In the genomic region with DNA sequence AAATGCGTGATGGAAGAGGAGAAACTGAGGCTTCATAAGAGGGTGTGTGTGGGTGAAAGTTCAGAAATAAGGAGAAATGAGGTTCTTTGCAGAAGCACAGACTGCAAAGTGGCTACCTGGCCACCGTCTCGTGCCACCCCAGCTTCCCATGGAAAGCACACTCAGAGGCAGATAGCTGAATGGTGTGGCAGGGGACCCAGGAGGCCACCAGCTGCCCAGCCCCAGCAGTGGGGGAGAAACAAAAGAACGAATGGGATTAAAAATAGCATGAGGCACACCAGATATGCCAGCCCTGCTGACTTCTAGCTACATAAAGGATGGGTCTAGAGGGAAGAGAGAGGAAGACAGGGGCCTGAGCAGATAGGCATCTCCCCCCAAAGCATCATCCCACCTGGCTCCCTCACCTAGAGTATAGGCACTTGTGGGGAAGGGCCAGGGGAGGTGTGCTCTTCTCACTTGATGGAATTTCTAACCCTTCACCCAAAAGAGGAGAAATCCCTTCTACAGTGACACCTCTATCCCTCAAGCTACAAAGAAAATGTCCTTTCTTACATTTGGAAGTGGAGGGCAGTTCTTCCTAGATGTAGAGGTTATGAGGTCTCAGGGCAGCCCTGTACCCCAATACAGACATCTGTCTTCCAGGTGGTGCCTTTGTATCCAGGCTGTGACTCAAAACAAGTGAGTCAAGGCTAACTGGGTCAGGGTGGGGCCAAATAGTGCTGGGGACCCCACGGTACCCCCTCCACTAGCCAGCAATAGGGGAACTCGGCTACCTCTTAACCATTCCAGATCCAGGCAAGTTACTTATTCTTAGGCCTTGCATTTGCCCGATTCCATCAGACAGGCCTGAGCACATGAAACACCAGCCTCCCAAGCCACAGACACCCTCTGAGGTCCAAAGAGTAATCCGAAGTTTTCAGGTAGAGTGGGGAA, we compare ENCODE assay signal across 8 cellular contexts. TPM values are rescaled to one million over a fixed set of nuclear protein-coding genes. Genes with fewer than 3 reads are reported as not detected.
DNase-seq lines count a peak whose midpoint lies in the region; ATAC-seq, FAIRE-seq and TF ChIP-seq lines count a peak whose summit lies in the region.

No MANE protein-coding gene starts in this region.

- CTCF ChIA-PET in IMR-90 (lab: Yijun Ruan, JAX) = interaction anchor here (1.0 to 1.1 kb wide), 2 partner anchors 18 to 20 kb away, joined by 3 to 4 read pairs; a partner anchor contains a TSS
- CTCF ChIA-PET in GM12878 (lab: Yijun Ruan, JAX) = interaction anchor here (0.6 to 1.9 kb wide), 5 partner anchors 19 to 144 kb away, joined by 3 to 16 read pairs (median 4); a partner anchor contains a TSS

- H2AFZ ChIP-seq in IMR-90 (replicated peaks; ENCODE audit: low read length, poor library complexity) = peak overlapping the region; percentile 79
- H2AFZ ChIP-seq in GM12878 (ENCODE audit: control insufficient read depth, low read depth, low read length) = no peak overlapping the region

- peak overlapping the region; percentile 87 for H3K4me3 Mint-ChIP-seq in memory B cell

- H3K36me3 ChIP-seq in IMR-90 (ENCODE audit: control insufficient read depth, insufficient read depth, low read length) (peaks cover 16% of the 10 kb centered on the region), GM12878 (ENCODE audit: control insufficient read depth in 2 of 2, insufficient read depth in 2 of 2, low read length in 1 of 2) (peaks cover 16 to 21% of the 10 kb centered on the region in 2 experiments; a peak in 3 of 4 replicates), aorta (ENCODE audit: control insufficient read depth in 1 of 2, insufficient read depth in 2 of 2, low read length in 1 of 2) (peaks cover 2 to 7% of the 10 kb centered on the region in 2 donors)

- H4K20me1 ChIP-seq in IMR-90 (ENCODE audit: insufficient read depth, low read length) (0 out of 2 replicates have a peak, but pooled peaks cover 11% of the 10 kb centered on the region), GM12878 (ENCODE audit: control insufficient read depth, insufficient read depth) (no peaks in the 10 kb centered on the region)

- H3K9me3 Mint-ChIP-seq in memory B cell = no peaks in the 10 kb centered on the region

- peaks cover 16 to 69% of the 10 kb centered on the region in 2 experiments for H3K79me1 ChIP-seq in IMR-90 (ENCODE audit: low read depth in 1 of 2, low read length in 2 of 2)

- H2BK20ac ChIP-seq in IMR-90 (ENCODE audit: low read depth, low read length) = peak overlapping the region; percentile 74

- H3K27me3 Mint-ChIP-seq in memory B cell = no peaks in the 10 kb centered on the region

- WGBS in IMR-90 (ENCODE audit: extremely low coverage in 2 of 2, insufficient read length in 1 of 2), 2 experiments = 11% methylated on average over 1 of the region's 8 CpGs; no CpG with 5 or more reads in 1 of the 2 experiments
- 0% methylated on average over 8 of the region's 8 CpGs for WGBS in GM12878 (ENCODE audit: insufficient coverage, insufficient replicate concordance, low lambda C conversion rate, missing lambda C conversion rate)
- WGBS in aorta, 2 donors = 2% methylated on average over 8 of the region's 8 CpGs

- BruUV-seq in IMR-90 (replicated peaks; lab: Mats Ljungman, UMichigan) (no TSS peak), GM12878 (replicated peaks; lab: Mats Ljungman, UMichigan) (no TSS peak)

- H2AK5ac ChIP-seq in IMR-90 (ENCODE audit: low read depth, low read length) = peak overlapping the region; percentile 83

- peak overlapping the region; percentile 90 for H4K5ac ChIP-seq in IMR-90 (ENCODE audit: low read depth, low read length)

- H3K56ac ChIP-seq in IMR-90 (ENCODE audit: extremely low read depth, insufficient read depth, low read length) = peak overlapping the region; percentile 92

- peaks cover 81% of the 10 kb centered on the region for H3K79me2 ChIP-seq in GM12878 (ENCODE audit: control insufficient read depth, insufficient read depth, low read length)

- SMC1A ChIA-PET in GM12878 (lab: Charles Lee; ENCODE audit: uncharacterized antibody, unreplicated experiment) = interaction anchor here (0.5 to 3.5 kb wide), 4 partner anchors 8 to 142 kb away, joined by 3 to 20 read pairs (median 9); a partner anchor contains a TSS

- TF ChIP-seq CTCF in IMR-90 (conservative IDR thresholded peaks at IDR 0.05; ENCODE audit: low read depth, low read length) = no peak
- no peak for TF ChIP-seq CTCF in GM12878 (IDR thresholded peaks at IDR 0.05 in 2 of 3, conservative IDR thresholded peaks at IDR 0.05 in 1 of 3; ENCODE audit: control insufficient read depth in 2 of 3, extremely low read depth in 1 of 3, insufficient read depth in 1 of 3, low read depth in 3 of 3, low read length in 3 of 3)

- H3K36me3 Mint-ChIP-seq in memory B cell = peaks cover 21% of the 10 kb centered on the region

- no peak for TF ChIP-seq EP300 in GM12878 (IDR thresholded peaks at IDR 0.05; ENCODE audit: borderline replicate concordance in 1 of 2, control insufficient read depth in 1 of 2, low read depth in 2 of 2, low read length in 2 of 2)

- H3K9me3 ChIP-seq in IMR-90 (ENCODE audit: control insufficient read depth, insufficient read depth, low read length) (no peaks in the 10 kb centered on the region), GM12878 (replicated peaks; ENCODE audit: control insufficient read depth, insufficient read depth, low read length) (no peaks in the 10 kb centered on the region), aorta (ENCODE audit: control insufficient read depth, low read length) (no peaks in the 10 kb centered on the region)

- H2BK15ac ChIP-seq in IMR-90 (ENCODE audit: low read depth, low read length) = peak overlapping the region; percentile 97

- H3K4me3 ChIP-seq in IMR-90 (ENCODE audit: insufficient read depth, low read depth, low read length) (peak overlapping the region; percentile 34), GM12878 (peak overlapping the region; percentile 99), aorta (ENCODE audit: low read length in 2 of 2) (peak overlapping the region; percentile 15 to 61)

- peak overlapping the region; percentile 99 for H3K14ac ChIP-seq in IMR-90 (replicated peaks; ENCODE audit: low read depth, low read length)

- RAD21 ChIA-PET in GM12878 (lab: Charles Lee; ENCODE audit: unreplicated experiment) = interaction anchor here (1.0 to 2.2 kb wide), 2 partner anchors 21 to 58 kb away, joined by 4 to 12 read pairs; a partner anchor contains a TSS

- peak overlapping the region; percentile 93 to 96 for H4K8ac ChIP-seq in IMR-90 (ENCODE audit: low read depth in 2 of 2, low read length in 2 of 2)

- H3K9ac ChIP-seq in IMR-90 (ENCODE audit: low read depth, low read length) (peak overlapping the region; percentile 78), GM12878 (ENCODE audit: control insufficient read depth, insufficient read depth, low read length) (peak overlapping the region; percentile 98)

- H3K27ac ChIP-seq in IMR-90 (ENCODE audit: insufficient read depth, low read length) (peak overlapping the region; percentile 95), GM12878 (ENCODE audit: control insufficient read depth, insufficient read depth) (peak overlapping the region; percentile 99), aorta (ENCODE audit: low read depth in 1 of 2, low read length in 2 of 2) (peak overlapping the region; percentile 69 to 96)

- peak overlapping the region; percentile 99 for H4K91ac ChIP-seq in IMR-90 (ENCODE audit: insufficient read depth, low read depth, low read length)

- peak overlapping the region; percentile 93 for H3K4me2 ChIP-seq in IMR-90 (ENCODE audit: low read depth, low read length)
- H3K4me2 ChIP-seq in GM12878 (ENCODE audit: control insufficient read depth, insufficient read depth) = peak overlapping the region; percentile 99

- TF ChIP-seq POLR2A in IMR-90 (IDR thresholded peaks at IDR 0.05; ENCODE audit: low read depth, low read length) (no peak), GM12878 (IDR thresholded peaks at IDR 0.05; ENCODE audit: low read depth, low read length) (peak; percentile 19; the same call in 1 of the 2 replicates)

- dilution Hi-C loops in IMR-90 (cut with HindIII; ENCODE audit: low sequenced_read_pairs, unreplicated experiment) = no loop called here

- H3K27me3 ChIP-seq in IMR-90 (ENCODE audit: control insufficient read depth, insufficient read depth, low read length) (no peaks in the 10 kb centered on the region), GM12878 (replicated peaks in 1 of 2; ENCODE audit: control insufficient read depth in 2 of 2, insufficient read depth in 2 of 2, low read length in 1 of 2) (no peaks in the 10 kb centered on the region), aorta (ENCODE audit: control insufficient read depth in 1 of 2, insufficient read depth in 2 of 2, low read length in 1 of 2) (no peaks in the 10 kb centered on the region)

- in situ Hi-C loops in IMR-90 (cut with MboI; ENCODE audit: low sequenced_read_pairs) (no loop called here), GM12878 (cut with MboI) (no loop called here)

- H2BK5ac ChIP-seq in IMR-90 (ENCODE audit: low read depth, low read length, poor library complexity, severe bottlenecking) = peak overlapping the region; percentile 98

- POLR2A ChIA-PET in IMR-90 (lab: Charles Lee; ENCODE audit: unreplicated experiment) (no interaction called here), GM12878 (lab: Charles Lee) (interaction anchor here (0.5 to 1.0 kb wide), 6 partner anchors 20 to 1213 kb away, joined by 3 to 7 read pairs (median 3); a partner anchor contains a TSS)

- H2AK9ac ChIP-seq in IMR-90 (replicated peaks; ENCODE audit: low read depth, low read length, poor library complexity) = peak overlapping the region; percentile 100

- peak overlapping the region; percentile 74 for H3K18ac ChIP-seq in IMR-90 (ENCODE audit: low read depth, low read length)

- no peak for FAIRE-seq in GM12878 (lab: Jason Lieb, UNC)

- peaks cover 34% of the 10 kb centered on the region for H3K4me1 ChIP-seq in IMR-90 (ENCODE audit: control insufficient read depth, insufficient read depth, low read length)
- H3K4me1 ChIP-seq in GM12878 (ENCODE audit: control insufficient read depth, insufficient read depth, low read length) = peaks cover 20% of the 10 kb centered on the region
- H3K4me1 ChIP-seq in aorta (ENCODE audit: control insufficient read depth in 1 of 2, insufficient read depth in 2 of 2, low read length in 2 of 2) = no peaks in the 10 kb centered on the region

- peak overlapping the region; percentile 97 for H3K23ac ChIP-seq in IMR-90 (ENCODE audit: low read depth, low read length)

- peaks cover 47% of the 10 kb centered on the region for H3K4me1 Mint-ChIP-seq in memory B cell

- intact Hi-C loops in IMR-90 (cut with micrococcal nuclease) = no loop called here
- intact Hi-C loops in GM12878 (cut with micrococcal nuclease; ENCODE audit: unreplicated experiment) = loop anchor here (10.0 kb wide), 1 partner anchor 243 kb away; a partner anchor contains a TSS
- intact Hi-C loops in aorta (cut with DNase I) = no loop called here

- peak overlapping the region; percentile 95 for H2BK120ac ChIP-seq in IMR-90 (ENCODE audit: low read depth, low read length)

- H3K4ac ChIP-seq in IMR-90 (ENCODE audit: low read depth, low read length) = peak overlapping the region; percentile 98

- peak overlapping the region; percentile 89 for H3K27ac Mint-ChIP-seq in memory B cell

- peak; percentile 38 for DNase-seq in A172 (ENCODE audit: low spot score)
- no peak for DNase-seq in IMR-90
- DNase-seq in GM12878 (ENCODE audit: low read depth, low spot score) = no peak
- no peak for DNase-seq in memory B cell (ENCODE audit: low spot score in 2 of 2)
- peak in 1 of 2 donors; percentile 36 for DNase-seq in aorta
- no peak for DNase-seq in cortex of kidney (lab: John Stamatoyannopoulos, UW)
- DNase-seq in DMS114 treated with DMSO at 0.1 percent for 48 hours (lab: John Stamatoyannopoulos, UW; ENCODE audit: unreplicated experiment) = no peak

- ATAC-seq in IMR-90 (ENCODE audit: low read depth) (no peak), GM12878 (no peak), memory B cell (ENCODE audit: low read depth) (no peak), aorta (ENCODE audit: low FRiP score) (no peak), HG02610 (IDR thresholded peaks at IDR 0.05; ENCODE audit: unreplicated experiment) (no peak)

- TF ChIP-seq RAD21 in IMR-90 (IDR thresholded peaks at IDR 0.05; ENCODE audit: low read length) (no peak), GM12878 (IDR thresholded peaks at IDR 0.05; ENCODE audit: insufficient read depth, low read depth, low read length) (no peak)

- peaks cover 25% of the 10 kb centered on the region; the same call in 1 of the 2 replicates for H3K9me1 ChIP-seq in IMR-90 (ENCODE audit: insufficient read depth, low read length)

RNA-seq across cellular contexts. Expression of a gene that starts 3.5 kb away (rescaled TPM):
- 430 and 446 TPM in 2 replicates for total RNA-seq in A172 (2014; rRNA removed; shearing (Covaris generic))
- total RNA-seq in IMR-90 (2012; rRNA removed) = 94.6 and 145 TPM in 2 replicates
- 102 and 123 TPM in 2 replicates for polyA plus RNA-seq in IMR-90 (2012; rRNA removed)
- 53.9 and 99.5 TPM in 2 replicates for polyA plus RNA-seq in IMR-90 (2012; cell fraction: cytosol; rRNA removed)
- 55.8 and 80.7 TPM in 2 replicates for polyA plus RNA-seq in IMR-90 (2012; cell fraction: nucleus; rRNA removed; ENCODE audit: low replicate concordance)
- 39.3 and 39.8 TPM in 2 replicates for total RNA-seq in GM12878 (2013; cell fraction: nucleolus; rRNA removed)
- 237 and 258 TPM in 2 replicates for total RNA-seq in GM12878 (2014; rRNA removed)
- 267 and 277 TPM in 2 replicates for total RNA-seq in GM12878 (2014; rRNA removed; fragmentation: Illumina TruSeq; extraction: Trizol)
- 261 and 271 TPM in 2 replicates for total RNA-seq in GM12878 (2021)
- polyA plus RNA-seq in GM12878 (2011; ENCODE audit: low read depth) = 91.5 TPM
- polyA plus RNA-seq in GM12878 (2011; rRNA removed) = 200 and 203 TPM in 2 replicates
- polyA plus RNA-seq in GM12878 (2011; cell fraction: cytosol; rRNA removed) = 144 and 155 TPM in 2 replicates
- polyA plus RNA-seq in GM12878 (2011; cell fraction: nucleus; rRNA removed) = 134 and 144 TPM in 2 replicates
- 118 and 127 TPM in 2 replicates for polyA plus RNA-seq in GM12878 (2012)
- polyA plus RNA-seq in GM12878 (2014; fragmentation: Illumina TruSeq; extraction: Trizol) = 372 and 388 TPM in 2 replicates
- 10 to 100 TPM; 28.3 to 65.9 TPM for polyA plus RNA-seq in GM12878 (2014; fragmentation: Nextera tagmentation; extraction: Ambion mirVana)
- 217 and 223 TPM in 2 replicates for polyA plus RNA-seq in GM12878 (2014; rRNA removed)
- 10 to 100 TPM; 45.1 to 81.9 TPM for polyA plus RNA-seq in GM12878 (2016; fragmentation: Nextera tagmentation; extraction: Ambion mirVana)
- 62.2 and 108 TPM in 2 replicates for polyA minus RNA-seq in GM12878 (2011; rRNA and poly(A)+ RNA removed)
- polyA minus RNA-seq in GM12878 (2011; cell fraction: cytosol; rRNA and poly(A)+ RNA removed) = 51.7 and 58.8 TPM in 2 replicates
- 25.5 and 37.3 TPM in 2 replicates for polyA minus RNA-seq in GM12878 (2011; cell fraction: nucleus; rRNA and poly(A)+ RNA removed)
- 100 to 1,000 TPM; 106 to 135 TPM for total RNA-seq in aorta
- 100 to 1,000 TPM in 1 of 2 donors, 10 to 100 TPM in 1; 94.9 to 126 TPM for polyA plus RNA-seq in aorta

RNA-seq across cellular contexts. Expression of a gene that starts 7.1 kb away (rescaled TPM):
- 133 and 138 TPM in 2 replicates for total RNA-seq in A172 (2014; rRNA removed; shearing (Covaris generic))
- total RNA-seq in IMR-90 (2012; rRNA removed) = 65.3 and 68.8 TPM in 2 replicates
- 94.9 and 99.5 TPM in 2 replicates for polyA plus RNA-seq in IMR-90 (2012; rRNA removed)
- 81.9 and 119 TPM in 2 replicates for polyA plus RNA-seq in IMR-90 (2012; cell fraction: cytosol; rRNA removed)
- polyA plus RNA-seq in IMR-90 (2012; cell fraction: nucleus; rRNA removed; ENCODE audit: low replicate concordance) = 30.0 and 38.2 TPM in 2 replicates
- 2.3 and 4.3 TPM in 2 replicates for total RNA-seq in GM12878 (2013; cell fraction: nucleolus; rRNA removed)
- 131 and 135 TPM in 2 replicates for total RNA-seq in GM12878 (2014; rRNA removed)
- 119 and 120 TPM in 2 replicates for total RNA-seq in GM12878 (2014; rRNA removed; fragmentation: Illumina TruSeq; extraction: Trizol)
- total RNA-seq in GM12878 (2021) = 87.4 and 104 TPM in 2 replicates
- polyA plus RNA-seq in GM12878 (2011; ENCODE audit: low read depth) = 66.1 TPM
- 84.8 and 98.9 TPM in 2 replicates for polyA plus RNA-seq in GM12878 (2011; rRNA removed)
- polyA plus RNA-seq in GM12878 (2011; cell fraction: cytosol; rRNA removed) = 86.3 and 90.5 TPM in 2 replicates
- polyA plus RNA-seq in GM12878 (2011; cell fraction: nucleus; rRNA removed) = 51.7 and 59.4 TPM in 2 replicates
- polyA plus RNA-seq in GM12878 (2012) = 73.5 and 76.5 TPM in 2 replicates
- 172 and 173 TPM in 2 replicates for polyA plus RNA-seq in GM12878 (2014; fragmentation: Illumina TruSeq; extraction: Trizol)
- polyA plus RNA-seq in GM12878 (2014; fragmentation: Nextera tagmentation; extraction: Ambion mirVana) = 100 to 1,000 TPM; 245 to 269 TPM
- 154 and 180 TPM in 2 replicates for polyA plus RNA-seq in GM12878 (2014; rRNA removed)
- 100 to 1,000 TPM; 132 to 136 TPM for polyA plus RNA-seq in GM12878 (2016; fragmentation: Nextera tagmentation; extraction: Ambion mirVana)
- 43.6 and 44.0 TPM in 2 replicates for polyA minus RNA-seq in GM12878 (2011; rRNA and poly(A)+ RNA removed)
- 11.8 and 22.1 TPM in 2 replicates for polyA minus RNA-seq in GM12878 (2011; cell fraction: cytosol; rRNA and poly(A)+ RNA removed)
- 9.6 and 13.0 TPM in 2 replicates for polyA minus RNA-seq in GM12878 (2011; cell fraction: nucleus; rRNA and poly(A)+ RNA removed)
- 10 to 100 TPM; 44.0 to 46.1 TPM for total RNA-seq in aorta
- polyA plus RNA-seq in aorta = 10 to 100 TPM; 68.5 to 73.1 TPM

RNA-seq across cellular contexts. Expression of a gene that starts 19.3 kb away (rescaled TPM):
- total RNA-seq in A172 (2014; rRNA removed; shearing (Covaris generic)) = 40.3 and 51.5 TPM in 2 replicates
- total RNA-seq in IMR-90 (2012; rRNA removed) = 10.6 and 14.7 TPM in 2 replicates
- polyA plus RNA-seq in IMR-90 (2012; rRNA removed) = 52.4 and 59.6 TPM in 2 replicates
- 40.8 and 89.5 TPM in 2 replicates for polyA plus RNA-seq in IMR-90 (2012; cell fraction: cytosol; rRNA removed)
- polyA plus RNA-seq in IMR-90 (2012; cell fraction: nucleus; rRNA removed; ENCODE audit: low replicate concordance) = 36.4 and 48.1 TPM in 2 replicates
- total RNA-seq in GM12878 (2013; cell fraction: nucleolus; rRNA removed) = 41.6 and 44.9 TPM in 2 replicates
- total RNA-seq in GM12878 (2014; rRNA removed) = 79.6 and 92.2 TPM in 2 replicates
- total RNA-seq in GM12878 (2014; rRNA removed; fragmentation: Illumina TruSeq; extraction: Trizol) = 34.0 and 36.0 TPM in 2 replicates
- total RNA-seq in GM12878 (2021) = 78.3 and 87.5 TPM in 2 replicates
- polyA plus RNA-seq in GM12878 (2011; ENCODE audit: low read depth) = 47.3 TPM
- 29.2 and 52.8 TPM in 2 replicates for polyA plus RNA-seq in GM12878 (2011; rRNA removed)
- 88.4 and 93.1 TPM in 2 replicates for polyA plus RNA-seq in GM12878 (2011; cell fraction: cytosol; rRNA removed)
- 48.7 and 57.5 TPM in 2 replicates for polyA plus RNA-seq in GM12878 (2011; cell fraction: nucleus; rRNA removed)
- polyA plus RNA-seq in GM12878 (2012) = 53.5 and 59.4 TPM in 2 replicates
- 121 and 132 TPM in 2 replicates for polyA plus RNA-seq in GM12878 (2014; fragmentation: Illumina TruSeq; extraction: Trizol)
- polyA plus RNA-seq in GM12878 (2014; fragmentation: Nextera tagmentation; extraction: Ambion mirVana) = 10 to 100 TPM; 23.8 to 30.1 TPM
- polyA plus RNA-seq in GM12878 (2014; rRNA removed) = 52.6 and 56.6 TPM in 2 replicates
- 10 to 100 TPM; 73.5 to 77.2 TPM for polyA plus RNA-seq in GM12878 (2016; fragmentation: Nextera tagmentation; extraction: Ambion mirVana)
- 60.8 and 108 TPM in 2 replicates for polyA minus RNA-seq in GM12878 (2011; rRNA and poly(A)+ RNA removed)
- 32.9 and 54.4 TPM in 2 replicates for polyA minus RNA-seq in GM12878 (2011; cell fraction: cytosol; rRNA and poly(A)+ RNA removed)
- 18.6 and 34.4 TPM in 2 replicates for polyA minus RNA-seq in GM12878 (2011; cell fraction: nucleus; rRNA and poly(A)+ RNA removed)
- total RNA-seq in aorta = 10 to 100 TPM; 41.0 to 50.2 TPM
- polyA plus RNA-seq in aorta = 10 to 100 TPM; 17.2 to 43.5 TPM

RNA-seq across cellular contexts. Expression of a gene that starts 19.4 kb away (rescaled TPM):
- 18.9 and 25.6 TPM in 2 replicates for total RNA-seq in A172 (2014; rRNA removed; shearing (Covaris generic))
- total RNA-seq in IMR-90 (2012; rRNA removed) = 13.6 and 17.0 TPM in 2 replicates
- 27.2 and 27.3 TPM in 2 replicates for polyA plus RNA-seq in IMR-90 (2012; rRNA removed)
- 11.1 and 15.5 TPM in 2 replicates for polyA plus RNA-seq in IMR-90 (2012; cell fraction: cytosol; rRNA removed)
- 9.0 and 15.3 TPM in 2 replicates for polyA plus RNA-seq in IMR-90 (2012; cell fraction: nucleus; rRNA removed; ENCODE audit: low replicate concordance)
- 36.3 and 40.0 TPM in 2 replicates for total RNA-seq in GM12878 (2013; cell fraction: nucleolus; rRNA removed)
- 42.1 and 44.8 TPM in 2 replicates for total RNA-seq in GM12878 (2014; rRNA removed)
- 49.2 and 55.7 TPM in 2 replicates for total RNA-seq in GM12878 (2014; rRNA removed; fragmentation: Illumina TruSeq; extraction: Trizol)
- total RNA-seq in GM12878 (2021) = 40.0 and 48.3 TPM in 2 replicates
- 17.6 TPM for polyA plus RNA-seq in GM12878 (2011; ENCODE audit: low read depth)
- polyA plus RNA-seq in GM12878 (2011; rRNA removed) = 43.9 and 55.3 TPM in 2 replicates
- polyA plus RNA-seq in GM12878 (2011; cell fraction: cytosol; rRNA removed) = 51.6 and 54.0 TPM in 2 replicates
- polyA plus RNA-seq in GM12878 (2011; cell fraction: nucleus; rRNA removed) = 18.7 and 24.4 TPM in 2 replicates
- polyA plus RNA-seq in GM12878 (2012) = 26.9 and 27.9 TPM in 2 replicates
- polyA plus RNA-seq in GM12878 (2014; fragmentation: Illumina TruSeq; extraction: Trizol) = 111 and 112 TPM in 2 replicates
- polyA plus RNA-seq in GM12878 (2014; fragmentation: Nextera tagmentation; extraction: Ambion mirVana) = 10 to 100 TPM; 16.4 to 26.1 TPM
- polyA plus RNA-seq in GM12878 (2014; rRNA removed) = 49.2 and 56.2 TPM in 2 replicates
- 10 to 100 TPM; 45.5 to 47.7 TPM for polyA plus RNA-seq in GM12878 (2016; fragmentation: Nextera tagmentation; extraction: Ambion mirVana)
- 48.7 and 57.9 TPM in 2 replicates for polyA minus RNA-seq in GM12878 (2011; rRNA and poly(A)+ RNA removed)
- 14.0 and 14.8 TPM in 2 replicates for polyA minus RNA-seq in GM12878 (2011; cell fraction: cytosol; rRNA and poly(A)+ RNA removed)
- polyA minus RNA-seq in GM12878 (2011; cell fraction: nucleus; rRNA and poly(A)+ RNA removed) = 29.0 and 51.5 TPM in 2 replicates
- 10 to 100 TPM; 20.6 to 26.9 TPM for total RNA-seq in aorta
- 10 to 100 TPM; 11.7 to 20.2 TPM for polyA plus RNA-seq in aorta

RNA-seq across cellular contexts. Expression of a gene that starts 19.7 kb away (rescaled TPM):
- 4.9 and 5.7 TPM in 2 replicates for total RNA-seq in A172 (2014; rRNA removed; shearing (Covaris generic))
- total RNA-seq in IMR-90 (2012; rRNA removed) (2.3 and 3.1 TPM in 2 replicates), GM12878 (2014; rRNA removed) (19.8 and 22.0 TPM in 2 replicates), GM12878 (2014; rRNA removed; fragmentation: Illumina TruSeq; extraction: Trizol) (12.7 and 13.6 TPM in 2 replicates), GM12878 (2021) (22.2 and 25.2 TPM in 2 replicates), aorta (10 to 100 TPM; 20.7 to 33.6 TPM)
- polyA plus RNA-seq in IMR-90 (2012; rRNA removed) (9.6 and 10.1 TPM in 2 replicates), GM12878 (2011; rRNA removed) (10.3 and 15.2 TPM in 2 replicates), GM12878 (2014; fragmentation: Illumina TruSeq; extraction: Trizol) (11.8 and 14.4 TPM in 2 replicates), GM12878 (2014; fragmentation: Nextera tagmentation; extraction: Ambion mirVana) (1 to 10 TPM; 5.9 to 8.6 TPM), GM12878 (2014; rRNA removed) (23.5 and 25.7 TPM in 2 replicates), GM12878 (2016; fragmentation: Nextera tagmentation; extraction: Ambion mirVana) (10 to 100 TPM; 11.7 to 12.2 TPM), aorta (10 to 100 TPM; 24.2 to 46.2 TPM)
- polyA plus RNA-seq in IMR-90 (2012; cell fraction: cytosol; rRNA removed) = 6.7 and 10.8 TPM in 2 replicates
- 21.6 and 31.1 TPM in 2 replicates for polyA plus RNA-seq in IMR-90 (2012; cell fraction: nucleus; rRNA removed; ENCODE audit: low replicate concordance)
- 26.5 and 31.8 TPM in 2 replicates for total RNA-seq in GM12878 (2013; cell fraction: nucleolus; rRNA removed)
- polyA plus RNA-seq in GM12878 (2011; ENCODE audit: low read depth) = 12.3 TPM
- 18.7 and 22.6 TPM in 2 replicates for polyA plus RNA-seq in GM12878 (2011; cell fraction: cytosol; rRNA removed)
- polyA plus RNA-seq in GM12878 (2011; cell fraction: nucleus; rRNA removed) = 39.4 and 44.7 TPM in 2 replicates
- 19.4 and 23.9 TPM in 2 replicates for polyA plus RNA-seq in GM12878 (2012)
- 10.2 and 16.9 TPM in 2 replicates for polyA minus RNA-seq in GM12878 (2011; rRNA and poly(A)+ RNA removed)
- polyA minus RNA-seq in GM12878 (2011; cell fraction: cytosol; rRNA and poly(A)+ RNA removed) = 4.0 and 6.3 TPM in 2 replicates
- 11.7 and 16.2 TPM in 2 replicates for polyA minus RNA-seq in GM12878 (2011; cell fraction: nucleus; rRNA and poly(A)+ RNA removed)

Comparison
In these comparisons a context has a peak if more than half of its experiments do, and no peak if none do; other contexts are left out.
1. H3K4me3 ChIP-seq: peak in every context shown above with its lines; median percentile 99 in GM12878; 38 in aorta; 34 in IMR-90.